In the genomic region with DNA sequence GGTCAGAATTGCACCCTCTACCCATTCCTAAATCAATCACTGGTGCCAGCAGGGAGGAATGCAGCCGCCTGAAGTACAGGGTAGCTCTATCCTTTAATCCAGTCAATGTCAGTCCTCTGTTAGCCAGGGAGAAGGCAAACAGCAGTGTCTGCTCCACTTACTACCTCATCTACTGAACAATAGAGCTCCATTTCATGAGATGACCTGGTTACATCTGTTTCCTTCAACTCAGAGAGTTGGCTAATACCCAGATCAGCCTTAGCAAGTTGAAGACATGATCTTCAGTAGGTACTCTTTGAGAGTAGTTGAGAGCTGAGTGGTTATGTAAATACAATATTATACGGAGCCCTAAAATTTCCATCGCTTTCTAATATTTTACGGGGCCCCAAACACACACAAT, we compare ENCODE assay signal across 18 cellular contexts. TPM values are rescaled to one million over a fixed set of nuclear protein-coding genes. Genes with fewer than 3 reads are reported as not detected.
A peak's percentile ranks its signal among the peaks of the same experiment; 100 is the strongest.
DNase-seq lines count a peak whose midpoint lies in the region; ATAC-seq lines count a peak whose summit lies in the region.
"Had no signal": no experiment of that assay in that cellular context is flagged by ENCODE, and none has a peak within 500 bp of the region (broad histone marks: within the 10 kb centered on the region; RNA-seq: fewer than 3 reads in every experiment).

No MANE protein-coding gene starts in this region.

- H3K9ac ChIP-seq in muscle layer of colon (ENCODE audit: low read length), result no peak overlapping the region
- H3K9ac ChIP-seq: BLaER1, GM23248 had no signal

- H3K27me3 ChIP-seq in muscle layer of colon (ENCODE audit: control insufficient read depth in 1 of 2, insufficient read depth in 2 of 2, low read length in 2 of 2), result no peaks in the 10 kb centered on the region

- peak overlapping the region; percentile 10 for H3K27ac ChIP-seq in muscle layer of colon (ENCODE audit: low read depth, low read length)
- H3K27ac ChIP-seq: 22Rv1, BLaER1, C4-2B, GM23248 had no signal

- ATAC-seq in GM19397 (IDR thresholded peaks at IDR 0.05; ENCODE audit: unreplicated experiment), result no peak
- ATAC-seq: CD8-positive, alpha-beta T cell had no signal

- peaks cover 32% of the 10 kb centered on the region for H3K4me1 ChIP-seq in muscle layer of colon (ENCODE audit: insufficient read depth, low read length)
- H3K4me1 ChIP-seq: Caco-2 had no signal

- H3K4me3 ChIP-seq in muscle layer of colon (ENCODE audit: low read depth in 1 of 2, low read length in 2 of 2), result no peak overlapping the region
- H3K4me3 ChIP-seq: BLaER1, GM23248 had no signal

- no peaks in the 10 kb centered on the region for H3K36me3 ChIP-seq in muscle layer of colon (ENCODE audit: insufficient read depth, low read length)
- H3K36me3 ChIP-seq: BLaER1 had no signal

- H3K9me3 ChIP-seq in muscle layer of colon (ENCODE audit: low read length), result no peaks in the 10 kb centered on the region
- H3K9me3 ChIP-seq: Caco-2 had no signal

- DNase-seq in NCI-H82 (lab: John Stamatoyannopoulos, UW), result peak; percentile 26
- no peak for DNase-seq in NCI-H82 treated with DMSO at 0.1 percent for 48 hours (lab: John Stamatoyannopoulos, UW; ENCODE audit: unreplicated experiment)
- DNase-seq in dermis blood vessel endothelial cell, result peak; percentile 94
- no peak for DNase-seq in inferior parietal cortex (ENCODE audit: extremely low spot score)
- DNase-seq: Caco-2; CD4-positive, CD25-positive, alpha-beta regulatory T cell; CD8-positive, alpha-beta T cell; DMS153; DND-41; GM23248; H7; HCEC 1CT had no signal

RNA-seq across cellular contexts. Expression of a gene that starts 46.1 kb away (rescaled TPM):
- total RNA-seq in dermis blood vessel endothelial cell, result 62.4 and 126 TPM in 2 replicates
- total RNA-seq: B cell; Caco-2; CD8-positive, alpha-beta T cell; GM23248; H7 had no signal

Comparison
In these comparisons a context has a peak if more than half of its experiments do, and no peak if none do; other contexts are left out.
1. DNase-seq: peak in NCI-H82 (single experiment) and dermis blood vessel endothelial cell (single experiment); none in NCI-H82 treated with DMSO at 0.1 percent for 48 hours (single experiment) and inferior parietal cortex (single experiment).